In the genomic region with DNA sequence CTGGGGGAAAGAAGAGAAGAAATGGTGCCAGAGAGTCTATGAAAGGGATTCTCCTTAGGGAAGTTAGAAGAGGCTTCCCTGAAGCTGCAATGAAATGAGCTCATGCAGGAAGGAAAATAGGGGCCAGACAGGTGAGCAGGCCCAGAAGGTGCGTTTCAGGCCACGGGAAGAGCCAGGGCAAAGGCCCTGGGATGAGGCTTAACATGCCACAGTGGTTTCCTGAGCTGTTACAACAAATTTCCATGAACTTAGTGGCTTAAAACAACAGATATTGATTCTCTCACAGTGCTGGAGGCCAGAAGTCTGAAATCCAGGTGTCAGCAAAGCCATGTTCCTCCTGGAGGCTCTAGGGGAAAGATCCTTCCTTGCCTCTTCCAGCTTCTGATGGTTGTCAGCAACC, we compare ENCODE assay signal across 26 cellular contexts.
"Had no signal": no experiment of that assay in that cellular context is flagged by ENCODE, and none has a peak within 500 bp of the region (broad histone marks: within the 10 kb centered on the region; RNA-seq: fewer than 3 reads in every experiment).

No MANE protein-coding gene starts in this region.

- H3K9me3 Mint-ChIP-seq: dendritic cell treated with granulocyte-macrophage colony-stimulating factor and Interleukin-4, amounts not matched to agents 40 ng/mL and 50 ng/mL, for 4 days had no signal

- H3K27ac Mint-ChIP-seq: dendritic cell treated with granulocyte-macrophage colony-stimulating factor and Interleukin-4, amounts not matched to agents 40 ng/mL and 50 ng/mL, for 4 days; effector memory CD8-positive, alpha-beta T cell; endodermal cell; memory B cell had no signal

- H3K4me3 ChIP-seq: colonic mucosa, esophagus squamous epithelium, gastrocnemius medialis, heart right ventricle, left ventricle myocardium inferior, lower lobe of right lung had no signal

- H3K27me3 ChIP-seq: colonic mucosa, gastrocnemius medialis had no signal

- H3K27ac ChIP-seq: colonic mucosa, epithelial cell of prostate, esophagus squamous epithelium, gastrocnemius medialis, heart right ventricle, left ventricle myocardium inferior, lower lobe of right lung had no signal

- DNase-seq: colonic mucosa; cortex of kidney; effector CD8-positive, alpha-beta T cell; effector memory CD8-positive, alpha-beta T cell; endodermal cell; erythroblast; esophagus squamous epithelium; foreskin fibroblast; foreskin melanocyte; gastrocnemius medialis; glutamatergic neuron; head of caudate nucleus; heart right ventricle; hippocampal formation; left cardiac atrium; left ventricle myocardium inferior; lower lobe of right lung; mesendoderm; midbrain had no signal

- ATAC-seq: effector memory CD8-positive, alpha-beta T cell; esophagus mucosa; gastrocnemius medialis; heart right ventricle; left cardiac atrium; lower lobe of right lung had no signal

- H3K36me3 Mint-ChIP-seq: memory B cell had no signal

- H3K36me3 ChIP-seq: colonic mucosa, esophagus squamous epithelium, gastrocnemius medialis, heart right ventricle, left ventricle myocardium inferior, lower lobe of right lung had no signal

- H3K4me3 Mint-ChIP-seq: dendritic cell treated with granulocyte-macrophage colony-stimulating factor and Interleukin-4, amounts not matched to agents 40 ng/mL and 50 ng/mL, for 4 days; effector memory CD8-positive, alpha-beta T cell; endodermal cell; memory B cell had no signal

- H3K4me1 Mint-ChIP-seq: endodermal cell, memory B cell had no signal

- FAIRE-seq: endometrium, islet of Langerhans, keratinocyte had no signal

- H3K9me3 ChIP-seq: colonic mucosa, gastrocnemius medialis had no signal

- H3K4me1 ChIP-seq: colonic mucosa, gastrocnemius medialis, heart right ventricle, left ventricle myocardium inferior, lower lobe of right lung had no signal
